22 cellular contexts compared by ENCODE assay signal in the genomic region with DNA sequence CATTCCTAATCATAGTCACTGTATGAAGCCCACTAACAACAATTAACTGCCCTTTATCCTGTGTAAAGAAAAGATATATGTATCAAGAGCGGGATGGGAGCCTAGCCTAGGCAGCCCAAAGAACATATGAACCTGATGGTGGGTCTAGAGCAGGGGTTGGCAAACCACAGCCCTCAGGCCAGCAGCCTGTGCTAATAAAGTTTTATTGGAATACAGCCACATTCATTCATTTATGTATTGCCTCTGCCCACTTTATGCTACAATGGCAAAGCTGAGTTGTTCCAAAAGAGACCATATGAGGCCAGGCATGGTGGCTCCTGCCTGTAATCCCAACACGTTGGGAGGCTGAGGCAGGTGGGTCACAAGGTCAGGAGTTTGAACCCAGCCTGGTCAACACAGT. TPM values are rescaled to one million over a fixed set of nuclear protein-coding genes. Genes with fewer than 3 reads are reported as not detected.
DNase-seq lines count a peak whose midpoint lies in the region; ATAC-seq, FAIRE-seq and TF ChIP-seq lines count a peak whose summit lies in the region.
"Had no signal": no experiment of that assay in that cellular context is flagged by ENCODE, and none has a peak within 500 bp of the region (broad histone marks: within the 10 kb centered on the region; RNA-seq: fewer than 3 reads in every experiment).

No MANE protein-coding gene starts in this region.

- in situ Hi-C loops in HepG2 (cut with HindIII; ENCODE audit: extremely low pct_ligation_motif_present, low pct_unique_long_range_greater_than_20kb) (no loop called here), K562 (cut with MboI) (no loop called here)

- CTCF ChIA-PET in HepG2 (lab: Yijun Ruan, JAX; ENCODE audit: low intra/inter-chr PET ratio, low total read pairs) (no interaction called here), K562 (lab: Yijun Ruan, JAX; ENCODE audit: low intra/inter-chr PET ratio) (no interaction called here)

- TF ChIP-seq EP300 in HepG2 (IDR thresholded peaks at IDR 0.05; ENCODE audit: low read depth in 2 of 2, low read length in 2 of 2) (no peak), HepG2 (CRISPR knock-in tag; IDR thresholded peaks at IDR 0.05; ENCODE audit: borderline replicate concordance) (no peak), K562 (IDR thresholded peaks at IDR 0.05; ENCODE audit: low read length) (no peak)

- H4K20me1 ChIP-seq in HepG2 (ENCODE audit: insufficient read depth, low read length) (peaks cover 9% of the 10 kb centered on the region; the same call in 1 of the 2 replicates), K562 (replicated peaks; ENCODE audit: control insufficient read depth, insufficient read depth, low read length) (no peaks in the 10 kb centered on the region)

- no peak overlapping the region for H2BK120ac ChIP-seq in neuronal stem cell (ENCODE audit: low read depth, low read length)

- BruUV-seq in HepG2 (replicated peaks; lab: Mats Ljungman, UMichigan), result no TSS peak
- BruUV-seq in K562 (replicated peaks; lab: Mats Ljungman, UMichigan), result no TSS peak

- H4K91ac ChIP-seq in neuronal stem cell (ENCODE audit: low read depth, low read length, poor library complexity), result no peak overlapping the region

- no peak overlapping the region for H3K14ac ChIP-seq in neuronal stem cell (ENCODE audit: low read length)

- no peak overlapping the region for H3K4ac ChIP-seq in neuronal stem cell (ENCODE audit: low read length)

- H2AK5ac ChIP-seq in neuronal stem cell (ENCODE audit: low read depth, low read length), result no peak overlapping the region

- ATAC-seq in HepG2, result no peak
- ATAC-seq in right lobe of liver, result no peak
- no peak for ATAC-seq in K562
- no peak for ATAC-seq in GM19455 (IDR thresholded peaks at IDR 0.05; ENCODE audit: unreplicated experiment)
- ATAC-seq: GM23338 had no signal

- H2BK15ac ChIP-seq in neuronal stem cell (ENCODE audit: low read length), result no peak overlapping the region

- DNase-seq in HepG2 (ENCODE audit: low spot score) (no peak), right lobe of liver (no peak), K562 (ENCODE audit: extremely low read depth in 1 of 4, low spot score in 3 of 4) (no peak), neuronal stem cell (ENCODE audit: low spot score) (no peak), ureter (ENCODE audit: low spot score) (no peak), NCI-H226 (no peak)
- DNase-seq: CD4-positive, alpha-beta T cell; CD8-positive, alpha-beta memory T cell; DMS 273 treated with DMSO at 0.1 percent for 48 hours; DMS79; EL; GDM1; HCEC 1CT had no signal

- H3K4me1 ChIP-seq in HepG2 (ENCODE audit: insufficient read depth, low read length) (peaks cover 37% of the 10 kb centered on the region), right lobe of liver (peaks cover 0 to 45% (median 12%) of the 10 kb centered on the region in 4 donors), K562 (replicated peaks in 1 of 2; ENCODE audit: control insufficient read depth in 2 of 2, insufficient read depth in 2 of 2, low read length in 2 of 2) (no peaks in the 10 kb centered on the region), neuronal stem cell (ENCODE audit: control insufficient read depth in 2 of 2, insufficient read depth in 1 of 2, low read depth in 1 of 2, low read length in 2 of 2) (peaks cover 0 to 1% of the 10 kb centered on the region in 2 donors)
- H3K4me1 ChIP-seq: BLaER1 had no signal

- FAIRE-seq in HepG2 (lab: Jason Lieb, UNC) (no peak), K562 (lab: Jason Lieb, UNC) (no peak)
- FAIRE-seq: A204.1, D721Med, GM12891, GM18507 had no signal

- WGBS in HepG2 (ENCODE audit: low lambda C conversion rate), result 91% methylated on average over 2 of the region's 2 CpGs
- WGBS in right lobe of liver (ENCODE audit: insufficient coverage, low coverage, low lambda C conversion rate, missing lambda C conversion rate), result 83% methylated on average over 2 of the region's 2 CpGs
- 80% methylated on average over 1 of the region's 2 CpGs for WGBS in K562 (ENCODE audit: insufficient coverage, low coverage, missing lambda C conversion rate)
- no CpG with 5 or more reads among the region's 2 CpGs for WGBS in neuronal stem cell (ENCODE audit: extremely low coverage in 2 of 2, insufficient read length in 2 of 2, insufficient replicate concordance in 1 of 2), 2 donors

- H3K36me3 ChIP-seq in HepG2 (replicated peaks in 1 of 2; ENCODE audit: control insufficient read depth in 1 of 2, insufficient read depth in 2 of 2, low read length in 2 of 2), result peaks cover 3 to 18% of the 10 kb centered on the region in 2 experiments; a peak in 3 of 5 replicates
- H3K36me3 ChIP-seq in right lobe of liver, result peaks cover 0 to 3% (median under 1%) of the 10 kb centered on the region in 4 donors
- peaks cover 54% of the 10 kb centered on the region; the same call in 2 of the 3 replicates for H3K36me3 ChIP-seq in K562 (ENCODE audit: control insufficient read depth, insufficient read depth, low read length)
- peaks cover 12 to 63% of the 10 kb centered on the region in 2 donors for H3K36me3 ChIP-seq in neuronal stem cell (replicated peaks in 1 of 2; ENCODE audit: control insufficient read depth in 2 of 2, insufficient read depth in 2 of 2, low read length in 2 of 2)

- H3K23ac ChIP-seq in neuronal stem cell (ENCODE audit: low read depth, low read length, poor library complexity), result no peak overlapping the region

- H3K27me3 ChIP-seq in HepG2 (ENCODE audit: control insufficient read depth in 1 of 2, insufficient read depth in 2 of 2, low read length in 2 of 2) (no peaks in the 10 kb centered on the region), right lobe of liver (no peaks in the 10 kb centered on the region), K562 (ENCODE audit: control insufficient read depth in 2 of 2, insufficient read depth in 2 of 2, low read length in 2 of 2) (no peaks in the 10 kb centered on the region), neuronal stem cell (ENCODE audit: control insufficient read depth in 3 of 3, insufficient read depth in 3 of 3, low read depth in 1 of 3, low read length in 3 of 3) (no peaks in the 10 kb centered on the region)
- H3K27me3 ChIP-seq: BLaER1 had no signal

- H3K4me2 ChIP-seq in HepG2 (ENCODE audit: low read depth, low read length) (no peak overlapping the region), K562 (ENCODE audit: insufficient read depth, low read length) (no peak overlapping the region), neuronal stem cell (ENCODE audit: insufficient read depth, low read length, poor library complexity, severe bottlenecking) (no peak overlapping the region)
- H3K4me2 ChIP-seq: BLaER1, GM23338 had no signal

- peak overlapping the region; percentile 9 for H4K8ac ChIP-seq in neuronal stem cell (ENCODE audit: low read depth, low read length)

- H3K27ac ChIP-seq in HepG2 (ENCODE audit: extremely low read length, insufficient read depth, low read length) (no peak overlapping the region), right lobe of liver (no peak overlapping the region), K562 (ENCODE audit: extremely low read depth, low read depth, low read length) (no peak overlapping the region), neuronal stem cell (replicated peaks; ENCODE audit: low read length) (no peak overlapping the region)
- H3K27ac ChIP-seq: 22Rv1, BLaER1, C4-2B had no signal

- H3K4me3 ChIP-seq in HepG2 (replicated peaks in 1 of 3; ENCODE audit: insufficient read depth in 1 of 3, low read depth in 2 of 3, low read length in 3 of 3) (no peak overlapping the region), right lobe of liver (no peak overlapping the region), K562 (no peak overlapping the region), neuronal stem cell (ENCODE audit: low read length in 2 of 2) (no peak overlapping the region)
- H3K4me3 ChIP-seq: BLaER1, GM23338 had no signal

- peaks cover 9% of the 10 kb centered on the region for H3K79me1 ChIP-seq in neuronal stem cell (ENCODE audit: low read depth, low read length)

- TF ChIP-seq POLR2A in HepG2 (IDR thresholded peaks at IDR 0.05; ENCODE audit: insufficient read depth in 1 of 2, low read depth in 2 of 2, low read length in 2 of 2) (no peak), right lobe of liver (IDR thresholded peaks at IDR 0.05) (no peak), K562 (conservative IDR thresholded peaks at IDR 0.05) (no peak)

- no peak overlapping the region for H2AFZ ChIP-seq in HepG2 (ENCODE audit: low read length)
- no peak overlapping the region for H2AFZ ChIP-seq in K562 (ENCODE audit: low read depth, low read length)
- H2AFZ ChIP-seq in neuronal stem cell (ENCODE audit: low read length), result no peak overlapping the region
- H2AFZ ChIP-seq: GM23338 had no signal

- intact Hi-C loops in HepG2 (cut with micrococcal nuclease; ENCODE audit: unreplicated experiment), result no loop called here
- intact Hi-C loops in right lobe of liver (cut with DNase I), result no loop called here
- intact Hi-C loops in K562 (cut with micrococcal nuclease), result no loop called here

- POLR2A ChIA-PET in HepG2 (lab: Yijun Ruan, JAX) (no interaction called here), K562 (lab: Yijun Ruan, JAX) (no interaction called here)

- TF ChIP-seq RAD21 in HepG2 (CRISPR knock-in tag; IDR thresholded peaks at IDR 0.05), result no peak
- TF ChIP-seq RAD21 in K562 (CRISPR knock-in tag; conservative IDR thresholded peaks at IDR 0.05 in 1 of 2, IDR thresholded peaks at IDR 0.05 in 1 of 2), result no peak

- H3K9ac ChIP-seq in HepG2 (ENCODE audit: insufficient read depth, low read depth, low read length), result no peak overlapping the region
- no peak overlapping the region for H3K9ac ChIP-seq in K562 (ENCODE audit: insufficient read depth in 1 of 2, low read depth in 2 of 2, low read length in 2 of 2)
- no peak overlapping the region for H3K9ac ChIP-seq in neuronal stem cell (ENCODE audit: low read depth, low read length, poor library complexity)
- H3K9ac ChIP-seq: BLaER1 had no signal

- TF ChIP-seq CTCF in HepG2 (CRISPR knock-in tag; IDR thresholded peaks at IDR 0.05) (no peak), right lobe of liver (IDR thresholded peaks at IDR 0.05) (no peak), K562 (IDR thresholded peaks at IDR 0.05 in 2 of 3, conservative IDR thresholded peaks at IDR 0.05 in 1 of 3; ENCODE audit: insufficient read depth in 2 of 3, low read depth in 1 of 3, low read length in 3 of 3) (no peak)

- H3K9me3 ChIP-seq in HepG2 (ENCODE audit: low read length) (no peaks in the 10 kb centered on the region), right lobe of liver (no peaks in the 10 kb centered on the region), K562 (replicated peaks; ENCODE audit: control insufficient read depth, insufficient read depth, low read depth, low read length) (no peaks in the 10 kb centered on the region), neuronal stem cell (replicated peaks in 1 of 2; ENCODE audit: control insufficient read depth in 2 of 2, insufficient read depth in 1 of 2, low read depth in 1 of 2, low read length in 2 of 2) (no peaks in the 10 kb centered on the region)
- H3K9me3 ChIP-seq: BLaER1 had no signal

- no peak overlapping the region for H3K18ac ChIP-seq in neuronal stem cell (ENCODE audit: low read length)

- H2BK12ac ChIP-seq in neuronal stem cell (ENCODE audit: low read length), result no peak overlapping the region

- H3K79me2 ChIP-seq in HepG2 (ENCODE audit: insufficient read depth, low read length), result peaks cover 17% of the 10 kb centered on the region
- peaks cover 50% of the 10 kb centered on the region for H3K79me2 ChIP-seq in K562 (ENCODE audit: control insufficient read depth, insufficient read depth, low read length)

- H3K9me1 ChIP-seq in K562 (ENCODE audit: control insufficient read depth, insufficient read depth, low read length), result no peaks in the 10 kb centered on the region

- H2BK5ac ChIP-seq in neuronal stem cell (ENCODE audit: low read length), result no peak overlapping the region

RNA-seq across cellular contexts. Expression of gene PRR14L, which starts 13.5 kb away (rescaled TPM):
- 16.5 and 36.4 TPM in 2 replicates for total RNA-seq in HepG2 (2016; rRNA removed; fragmentation: Illumina TruSeq; extraction: Trizol)
- total RNA-seq in HepG2 (2016; cell fraction: cytosol; rRNA removed; fragmentation: Illumina TruSeq; extraction: Trizol; ENCODE audit: low read depth), result 14.4 and 17.4 TPM in 2 replicates
- total RNA-seq in HepG2 (2016; cell fraction: insoluble cytoplasmic fraction; rRNA removed; fragmentation: Illumina TruSeq; extraction: Trizol), result 16.0 and 31.1 TPM in 2 replicates
- total RNA-seq in HepG2 (2016; cell fraction: membrane; rRNA removed; fragmentation: Illumina TruSeq; extraction: Trizol), result 8.9 and 11.9 TPM in 2 replicates
- total RNA-seq in HepG2 (2016; cell fraction: nucleus; rRNA removed; fragmentation: Illumina TruSeq; extraction: Trizol), result 14.1 and 14.4 TPM in 2 replicates
- polyA plus RNA-seq in HepG2 (2011; rRNA removed), result 6.5 and 6.6 TPM in 2 replicates
- polyA plus RNA-seq in HepG2 (2011; cell fraction: cytosol; rRNA removed), result 4.1 and 5.1 TPM in 2 replicates
- 9.2 and 10.6 TPM in 2 replicates for polyA plus RNA-seq in HepG2 (2011; cell fraction: nucleus; rRNA removed)
- polyA plus RNA-seq in HepG2 (2012), result 6.4 and 6.7 TPM in 2 replicates
- polyA plus RNA-seq in HepG2 (2016; cell fraction: cytosol; fragmentation: Illumina TruSeq; extraction: Trizol; ENCODE audit: low read depth), result 0.40 and 0.53 TPM in 2 replicates
- 11.8 TPM in 2 replicates for polyA plus RNA-seq in HepG2 (2016; cell fraction: insoluble cytoplasmic fraction; fragmentation: Illumina TruSeq; extraction: Trizol; ENCODE audit: low read depth)
- polyA plus RNA-seq in HepG2 (2016; cell fraction: membrane; fragmentation: Illumina TruSeq; extraction: Trizol; ENCODE audit: low read depth), result 1.5 and 1.7 TPM in 2 replicates
- 13.9 and 15.8 TPM in 2 replicates for polyA plus RNA-seq in HepG2 (2016; cell fraction: nucleus; fragmentation: Illumina TruSeq; extraction: Trizol; ENCODE audit: insufficient read depth, low read depth)
- 59.8 and 84.2 TPM in 2 replicates for polyA minus RNA-seq in HepG2 (2011; rRNA and poly(A)+ RNA removed; ENCODE audit: low replicate concordance)
- polyA minus RNA-seq in HepG2 (2011; cell fraction: cytosol; rRNA and poly(A)+ RNA removed), result 20.2 and 21.5 TPM in 2 replicates
- 31.7 and 33.8 TPM in 2 replicates for polyA minus RNA-seq in HepG2 (2011; cell fraction: nucleus; rRNA and poly(A)+ RNA removed)
- 10 to 100 TPM; 11.2 to 22.8 (median 17.0) TPM for total RNA-seq in right lobe of liver
- total RNA-seq in K562 (2011; cell fraction: chromatin; rRNA removed; ENCODE audit: low replicate concordance), result 27.5 and 105 TPM in 2 replicates
- 27.8 and 38.3 TPM in 2 replicates for total RNA-seq in K562 (2011; cell fraction: nucleolus; rRNA removed)
- 38.4 and 40.3 TPM in 2 replicates for total RNA-seq in K562 (2011; cell fraction: nucleoplasm; rRNA removed)
- total RNA-seq in K562 (2014; rRNA removed), result 8.9 and 9.6 TPM in 2 replicates
- 18.2 and 21.4 TPM in 2 replicates for total RNA-seq in K562 (2014; rRNA removed; fragmentation: Illumina TruSeq; extraction: Trizol)
- 17.2 and 18.8 TPM in 2 replicates for total RNA-seq in K562 (2015; rRNA removed; fragmentation: Illumina TruSeq; extraction: Trizol)
- total RNA-seq in K562 (2021), result 30.2 and 36.3 TPM in 2 replicates
- 11.1 and 14.4 TPM in 2 replicates for polyA plus RNA-seq in K562 (2011; rRNA removed)
- 9.4 and 11.8 TPM in 2 replicates for polyA plus RNA-seq in K562 (2011; cell fraction: cytosol; rRNA removed)
- polyA plus RNA-seq in K562 (2011; cell fraction: nucleus; rRNA removed), result 18.7 and 21.0 TPM in 2 replicates
- polyA plus RNA-seq in K562 (2012), result 6.1 and 7.4 TPM in 2 replicates
- polyA plus RNA-seq in K562 (2014; fragmentation: Illumina TruSeq; extraction: Trizol), result 11.6 and 12.3 TPM in 2 replicates
- polyA plus RNA-seq in K562 (2014; fragmentation: Nextera tagmentation; extraction: Ambion mirVana), result 1 to 10 TPM; 2.8 to 6.8 TPM
- 9.8 and 12.8 TPM in 2 replicates for polyA plus RNA-seq in K562 (2014; rRNA removed)
- 44.0 and 60.6 TPM in 2 replicates for polyA minus RNA-seq in K562 (2011; rRNA and poly(A)+ RNA removed)
- polyA minus RNA-seq in K562 (2011; cell fraction: cytosol; rRNA and poly(A)+ RNA removed), result 25.8 and 28.9 TPM in 2 replicates
- polyA minus RNA-seq in K562 (2011; cell fraction: nucleus; rRNA and poly(A)+ RNA removed), result 20.1 and 32.0 TPM in 2 replicates
- polyA plus RNA-seq in neuronal stem cell (2013, experiment 1 of 2), result 18.9 TPM
- polyA plus RNA-seq in neuronal stem cell (2013, experiment 2 of 2), result 20.6 TPM
- total RNA-seq in ureter, result 63.3 TPM

RNA-seq across cellular contexts. Expression of gene DEPDC5, which starts 17.4 kb away (rescaled TPM):
- 8.7 and 12.4 TPM in 2 replicates for total RNA-seq in HepG2 (2016; rRNA removed; fragmentation: Illumina TruSeq; extraction: Trizol)
- 6.0 and 7.2 TPM in 2 replicates for total RNA-seq in HepG2 (2016; cell fraction: cytosol; rRNA removed; fragmentation: Illumina TruSeq; extraction: Trizol; ENCODE audit: low read depth)
- total RNA-seq in HepG2 (2016; cell fraction: insoluble cytoplasmic fraction; rRNA removed; fragmentation: Illumina TruSeq; extraction: Trizol), result 7.8 and 10.7 TPM in 2 replicates
- 6.7 and 6.8 TPM in 2 replicates for total RNA-seq in HepG2 (2016; cell fraction: membrane; rRNA removed; fragmentation: Illumina TruSeq; extraction: Trizol)
- 19.6 and 19.8 TPM in 2 replicates for total RNA-seq in HepG2 (2016; cell fraction: nucleus; rRNA removed; fragmentation: Illumina TruSeq; extraction: Trizol)
- 9.8 and 10.7 TPM in 2 replicates for polyA plus RNA-seq in HepG2 (2011; rRNA removed)
- polyA plus RNA-seq in HepG2 (2011; cell fraction: cytosol; rRNA removed), result 5.6 and 6.5 TPM in 2 replicates
- polyA plus RNA-seq in HepG2 (2011; cell fraction: nucleus; rRNA removed), result 23.0 and 23.2 TPM in 2 replicates
- 7.5 and 9.1 TPM in 2 replicates for polyA plus RNA-seq in HepG2 (2012)
- 2.1 and 4.0 TPM in 2 replicates for polyA plus RNA-seq in HepG2 (2016; cell fraction: cytosol; fragmentation: Illumina TruSeq; extraction: Trizol; ENCODE audit: low read depth)
- 7.4 and 9.1 TPM in 2 replicates for polyA plus RNA-seq in HepG2 (2016; cell fraction: insoluble cytoplasmic fraction; fragmentation: Illumina TruSeq; extraction: Trizol; ENCODE audit: low read depth)
- 3.4 and 4.2 TPM in 2 replicates for polyA plus RNA-seq in HepG2 (2016; cell fraction: membrane; fragmentation: Illumina TruSeq; extraction: Trizol; ENCODE audit: low read depth)
- 19.0 and 28.3 TPM in 2 replicates for polyA plus RNA-seq in HepG2 (2016; cell fraction: nucleus; fragmentation: Illumina TruSeq; extraction: Trizol; ENCODE audit: insufficient read depth, low read depth)
- polyA minus RNA-seq in HepG2 (2011; rRNA and poly(A)+ RNA removed; ENCODE audit: low replicate concordance), result 22.4 and 32.6 TPM in 2 replicates
- polyA minus RNA-seq in HepG2 (2011; cell fraction: cytosol; rRNA and poly(A)+ RNA removed), result 5.2 and 8.8 TPM in 2 replicates
- 37.6 and 39.9 TPM in 2 replicates for polyA minus RNA-seq in HepG2 (2011; cell fraction: nucleus; rRNA and poly(A)+ RNA removed)
- total RNA-seq in right lobe of liver, result 10 to 100 TPM in 5 of 6 experiments, 1 to 10 TPM in 1; 9.1 to 22.9 (median 14.6) TPM
- total RNA-seq in K562 (2011; cell fraction: chromatin; rRNA removed; ENCODE audit: low replicate concordance), result 132 and 153 TPM in 2 replicates
- 72.2 and 77.4 TPM in 2 replicates for total RNA-seq in K562 (2011; cell fraction: nucleolus; rRNA removed)
- total RNA-seq in K562 (2011; cell fraction: nucleoplasm; rRNA removed), result 88.6 and 105 TPM in 2 replicates
- 8.5 TPM in 2 replicates for total RNA-seq in K562 (2014; rRNA removed)
- total RNA-seq in K562 (2014; rRNA removed; fragmentation: Illumina TruSeq; extraction: Trizol), result 12.3 and 15.6 TPM in 2 replicates
- total RNA-seq in K562 (2015; rRNA removed; fragmentation: Illumina TruSeq; extraction: Trizol), result 11.6 and 11.8 TPM in 2 replicates
- 11.4 and 17.0 TPM in 2 replicates for total RNA-seq in K562 (2021)
- polyA plus RNA-seq in K562 (2011; rRNA removed), result 10.9 and 12.1 TPM in 2 replicates
- polyA plus RNA-seq in K562 (2011; cell fraction: cytosol; rRNA removed), result 7.2 and 9.5 TPM in 2 replicates
- 20.8 and 31.9 TPM in 2 replicates for polyA plus RNA-seq in K562 (2011; cell fraction: nucleus; rRNA removed)
- 6.0 and 9.1 TPM in 2 replicates for polyA plus RNA-seq in K562 (2012)
- 8.6 and 9.5 TPM in 2 replicates for polyA plus RNA-seq in K562 (2014; fragmentation: Illumina TruSeq; extraction: Trizol)
- polyA plus RNA-seq in K562 (2014; fragmentation: Nextera tagmentation; extraction: Ambion mirVana), result 1 to 10 TPM; 2.3 to 3.3 TPM
- polyA plus RNA-seq in K562 (2014; rRNA removed), result 10.7 and 10.8 TPM in 2 replicates
- polyA minus RNA-seq in K562 (2011; rRNA and poly(A)+ RNA removed), result 49.8 and 57.4 TPM in 2 replicates
- polyA minus RNA-seq in K562 (2011; cell fraction: cytosol; rRNA and poly(A)+ RNA removed), result 6.1 and 6.9 TPM in 2 replicates
- 27.3 and 37.8 TPM in 2 replicates for polyA minus RNA-seq in K562 (2011; cell fraction: nucleus; rRNA and poly(A)+ RNA removed)
- polyA plus RNA-seq in neuronal stem cell (2013, experiment 1 of 2), result 8.5 TPM
- polyA plus RNA-seq in neuronal stem cell (2013, experiment 2 of 2), result 7.8 TPM
- 55.4 TPM for total RNA-seq in ureter

Comparison
In these comparisons a context has a peak if more than half of its experiments do, and no peak if none do; other contexts are left out.
1. Of the 241 proteins assayed by ChIP-seq in both HepG2 and K562: peak only in HepG2: none; only in K562: none; in both: ZBTB40; in neither: 240.